ENCODE assay signal across 9 cellular contexts in the genomic region with DNA sequence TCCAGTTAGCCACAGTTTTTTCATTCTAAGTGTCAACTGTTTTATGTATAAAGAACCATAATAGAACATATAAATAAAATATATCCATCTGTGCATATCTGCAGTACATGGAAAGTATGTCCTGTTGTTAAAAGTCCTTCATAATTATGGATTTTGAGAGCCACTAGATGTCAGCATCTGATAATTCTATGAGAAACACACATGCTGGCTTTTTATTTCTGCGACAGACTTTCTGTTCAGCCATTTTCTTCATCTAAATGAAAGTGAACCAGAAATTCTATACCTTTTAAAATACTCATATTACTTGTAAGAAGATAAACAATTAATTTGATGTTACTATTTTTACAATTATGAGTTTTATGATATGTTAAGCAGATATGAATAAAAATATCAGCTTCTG.
DNase-seq lines count a peak whose midpoint lies in the region; ATAC-seq and TF ChIP-seq lines count a peak whose summit lies in the region.
"Had no signal": no experiment of that assay in that cellular context is flagged by ENCODE, and none has a peak within 500 bp of the region (broad histone marks: within the 10 kb centered on the region; RNA-seq: fewer than 3 reads in every experiment).

No MANE protein-coding gene starts in this region.

- H3K4me3 ChIP-seq in Panc1 (ENCODE audit: low read depth in 2 of 2, low read length in 2 of 2) = no peak overlapping the region
- no peak overlapping the region for H3K4me3 ChIP-seq in effector memory CD4-positive, alpha-beta T cell (ENCODE audit: insufficient read depth, low read depth, low read length, poor library complexity, severe bottlenecking)

- POLR2A ChIA-PET in HEK293T (lab: Yijun Ruan, JAX) = no interaction called here
- POLR2A ChIA-PET in Panc1 (lab: Charles Lee) = no interaction called here

- H3K36me3 ChIP-seq in Panc1 (ENCODE audit: control insufficient read depth, insufficient read depth, low read length) = no peaks in the 10 kb centered on the region
- no peaks in the 10 kb centered on the region for H3K36me3 ChIP-seq in effector memory CD4-positive, alpha-beta T cell (ENCODE audit: control insufficient read depth, insufficient read depth, low read length)

- no peak for ATAC-seq in Panc1
- ATAC-seq in HG03045 (IDR thresholded peaks at IDR 0.05; ENCODE audit: unreplicated experiment) = no peak

- in situ Hi-C loops in Panc1 (cut with HindIII; ENCODE audit: low pct_unique_long_range_greater_than_20kb, low sequenced_read_pairs) = no loop called here

- DNase-seq in A172 (ENCODE audit: low spot score) (peak; percentile 47), HEK293T (ENCODE audit: extremely low spot score) (peak; percentile 12), Panc1 (ENCODE audit: low read depth, low spot score) (peak; percentile 5), foreskin melanocyte (peak; percentile 57)
- no peak for DNase-seq in stimulated activated CD8-positive, alpha-beta memory T cell treated with anti-CD3 and anti-CD28 coated beads, Interleukin-4, amount 100 ng/mL, for 48 hours
- no peak for DNase-seq in effector memory CD4-positive, alpha-beta T cell
- DNase-seq in activated CD4-positive, alpha-beta T cell treated with anti-CD3 and anti-CD28 coated beads for 4 hours = no peak
- DNase-seq: CD4-positive, CD25-positive, alpha-beta regulatory T cell had no signal

- no peak overlapping the region for H3K27ac ChIP-seq in Panc1 (ENCODE audit: low read length)
- H3K27ac ChIP-seq in effector memory CD4-positive, alpha-beta T cell (ENCODE audit: insufficient read depth, low read length, poor library complexity, severe bottlenecking) = no peak overlapping the region

- peak; percentile 28; the same call in 1 of the 2 replicates for TF ChIP-seq CTCF in Panc1 (IDR thresholded peaks at IDR 0.05)

- BruUV-seq in Panc1 (replicated peaks; lab: Mats Ljungman, UMichigan) = no TSS peak

- CTCF ChIA-PET in HEK293T (lab: Yijun Ruan, JAX) (no interaction called here), Panc1 (lab: Charles Lee) (no interaction called here)

- no peaks in the 10 kb centered on the region for H3K4me1 ChIP-seq in Panc1 (ENCODE audit: control insufficient read depth, insufficient read depth, low read length)
- H3K4me1 ChIP-seq in effector memory CD4-positive, alpha-beta T cell (ENCODE audit: control insufficient read depth, insufficient read depth, low read length, poor library complexity, severe bottlenecking) = no peaks in the 10 kb centered on the region

- no peaks in the 10 kb centered on the region for H3K9me3 ChIP-seq in Panc1 (ENCODE audit: control insufficient read depth, insufficient read depth, low read depth, low read length)
- H3K9me3 ChIP-seq in effector memory CD4-positive, alpha-beta T cell (ENCODE audit: control insufficient read depth, low read length) = no peaks in the 10 kb centered on the region

- no peaks in the 10 kb centered on the region for H3K27me3 ChIP-seq in Panc1 (ENCODE audit: control insufficient read depth, insufficient read depth, low read length)
- no peaks in the 10 kb centered on the region for H3K27me3 ChIP-seq in effector memory CD4-positive, alpha-beta T cell (replicated peaks; ENCODE audit: control insufficient read depth, insufficient read depth, low read length, poor library complexity, severe bottlenecking)

- intact Hi-C loops in Panc1 (cut with micrococcal nuclease; ENCODE audit: unreplicated experiment) = loop anchor here (2.0 to 10.0 kb wide), 3 partner anchors 332 to 784 kb away; no protein-coding TSS in a partner anchor

TF ChIP-seq in HEK293T, 16 proteins besides CTCF, POLR2A, EP300 and RAD21:
- no peak for TF ChIP-seq ARNT (IDR thresholded peaks at IDR 0.05)
- no peak for TF ChIP-seq FOXA1 (IDR thresholded peaks at IDR 0.05)
- no peak for TF ChIP-seq SUZ12 (IDR thresholded peaks at IDR 0.05)

Comparison
In these comparisons a context has a peak if more than half of its experiments do, and no peak if none do; other contexts are left out.
1. DNase-seq: peak in A172 (single experiment), HEK293T (single experiment), Panc1 (single experiment) and foreskin melanocyte (single experiment); none in stimulated activated CD8-positive, alpha-beta memory T cell treated with anti-CD3 and anti-CD28 coated beads, Interleukin-4, amount 100 ng/mL, for 48 hours (single experiment), effector memory CD4-positive, alpha-beta T cell (0 of 3) and activated CD4-positive, alpha-beta T cell treated with anti-CD3 and anti-CD28 coated beads for 4 hours (0 of 2).